14 cellular contexts compared by ENCODE assay signal in genomic region chr3:147394168-147394941, GRCh38. TPM values are rescaled to one million over a fixed set of nuclear protein-coding genes. Genes with fewer than 3 reads are reported as not detected.
A peak's percentile ranks its signal among the peaks of the same experiment; 100 is the strongest.
DNase-seq lines count a peak whose midpoint lies in the region; ATAC-seq and TF ChIP-seq lines count a peak whose summit lies in the region.
"Had no signal": no experiment of that assay in that cellular context is flagged by ENCODE, and none has a peak within 500 bp of the region (broad histone marks: within the 10 kb centered on the region; RNA-seq: fewer than 3 reads in every experiment).

No MANE protein-coding gene starts in this region.

- no peak overlapping the region for H3K23ac ChIP-seq in mesenchymal stem cell (ENCODE audit: low read length in 2 of 2)

- peaks cover 26% of the 10 kb centered on the region for H3K4me1 ChIP-seq in mesenchymal stem cell (ENCODE audit: control insufficient read depth, insufficient read depth, low read depth, low read length)
- no peaks in the 10 kb centered on the region for H3K4me1 ChIP-seq in naive thymus-derived CD4-positive, alpha-beta T cell (ENCODE audit: control insufficient read depth in 2 of 2, insufficient read depth in 2 of 2, low read length in 2 of 2)
- H3K4me1 ChIP-seq in A673 (ENCODE audit: insufficient read depth, low read length, poor library complexity, severe bottlenecking), result peaks cover 3% of the 10 kb centered on the region
- H3K4me1 ChIP-seq: colonic mucosa had no signal

- intact Hi-C loops in naive thymus-derived CD4-positive, alpha-beta T cell (cut with micrococcal nuclease), result no loop called here
- intact Hi-C loops in A673 (cut with micrococcal nuclease; ENCODE audit: unreplicated experiment) (no loop called here), posterior vena cava (cut with DNase I) (no loop called here)

- no peak overlapping the region for H3K14ac ChIP-seq in mesenchymal stem cell (ENCODE audit: low read length in 2 of 2)

- H3K4me3 Mint-ChIP-seq in activated naive CD8-positive, alpha-beta T cell treated with anti-CD3 and anti-CD28 coated beads for 36 hours, result peak overlapping the region; percentile 32
- no peak overlapping the region for H3K4me3 Mint-ChIP-seq in activated naive CD8-positive, alpha-beta T cell treated with anti-CD3 and anti-CD28 coated beads, Interleukin-2, amount 50 U/mL, for 24 hours
- peak overlapping the region in 4 of 10 donors; percentile 9 to 65 (median 36) for H3K4me3 Mint-ChIP-seq in naive thymus-derived CD4-positive, alpha-beta T cell

- H3K27ac Mint-ChIP-seq in activated naive CD8-positive, alpha-beta T cell treated with anti-CD3 and anti-CD28 coated beads for 36 hours, result no peak overlapping the region
- no peak overlapping the region for H3K27ac Mint-ChIP-seq in activated naive CD8-positive, alpha-beta T cell treated with anti-CD3 and anti-CD28 coated beads, Interleukin-2, amount 50 U/mL, for 24 hours
- peak overlapping the region in 1 of 9 donors; percentile 69 for H3K27ac Mint-ChIP-seq in naive thymus-derived CD4-positive, alpha-beta T cell
- H3K27ac Mint-ChIP-seq: CD14-positive monocyte had no signal

- H2AK5ac ChIP-seq in mesenchymal stem cell (ENCODE audit: low read length, severe bottlenecking), result no peak overlapping the region

- H3K27ac ChIP-seq in mesenchymal stem cell (ENCODE audit: low read length, poor library complexity, severe bottlenecking) (peak overlapping the region; percentile 95), temporal lobe (ENCODE audit: low read depth, low read length) (peak overlapping the region; percentile 65), A673 (ENCODE audit: low read depth, low read length, poor library complexity, severe bottlenecking) (no peak overlapping the region)
- no peak overlapping the region for H3K27ac ChIP-seq in naive thymus-derived CD4-positive, alpha-beta T cell (ENCODE audit: low read depth, low read length)
- H3K27ac ChIP-seq: colonic mucosa, tibial nerve had no signal

- peaks cover 94% of the 10 kb centered on the region for H3K27me3 Mint-ChIP-seq in activated naive CD8-positive, alpha-beta T cell treated with anti-CD3 and anti-CD28 coated beads for 36 hours
- peaks cover 81% of the 10 kb centered on the region for H3K27me3 Mint-ChIP-seq in activated naive CD8-positive, alpha-beta T cell treated with anti-CD3 and anti-CD28 coated beads, Interleukin-2, amount 50 U/mL, for 24 hours
- peaks cover 68 to 84% (median 73%) of the 10 kb centered on the region in 5 donors for H3K27me3 Mint-ChIP-seq in naive thymus-derived CD4-positive, alpha-beta T cell

- no peak overlapping the region for H2BK15ac ChIP-seq in mesenchymal stem cell (ENCODE audit: low read depth, poor library complexity, severe bottlenecking)

- CTCF ChIA-PET in naive thymus-derived CD4-positive, alpha-beta T cell (lab: Charles Lee), result no interaction called here
- CTCF ChIA-PET in A673 (lab: Charles Lee), result no interaction called here

- H3K4me1 Mint-ChIP-seq in activated naive CD8-positive, alpha-beta T cell treated with anti-CD3 and anti-CD28 coated beads for 36 hours, result peaks cover 4% of the 10 kb centered on the region
- H3K4me1 Mint-ChIP-seq in activated naive CD8-positive, alpha-beta T cell treated with anti-CD3 and anti-CD28 coated beads, Interleukin-2, amount 50 U/mL, for 24 hours, result peaks cover 2% of the 10 kb centered on the region
- H3K4me1 Mint-ChIP-seq in naive thymus-derived CD4-positive, alpha-beta T cell, result peaks cover 0 to 8% (median 3%) of the 10 kb centered on the region in 7 donors

- no peak overlapping the region for H3K4ac ChIP-seq in mesenchymal stem cell (ENCODE audit: low read depth in 1 of 2, low read length in 2 of 2)

- TF ChIP-seq CTCF in astrocyte of the cerebellum (IDR thresholded peaks at IDR 0.05; ENCODE audit: low read depth, low read length, missing control alignments) (no peak), A673 (conservative IDR thresholded peaks at IDR 0.05; ENCODE audit: low read depth, low read length) (no peak)

- no peak overlapping the region for H3K18ac ChIP-seq in mesenchymal stem cell (ENCODE audit: low read depth in 1 of 2, low read length in 2 of 2)

- no peak for DNase-seq in activated naive CD8-positive, alpha-beta T cell treated with anti-CD3 and anti-CD28 coated beads for 36 hours
- no peak for DNase-seq in activated naive CD8-positive, alpha-beta T cell treated with anti-CD3 and anti-CD28 coated beads, Interleukin-2, amount 50 U/mL, for 24 hours
- DNase-seq in astrocyte of the cerebellum (ENCODE audit: low read depth) (no peak), mesenchymal stem cell (no peak), A673 (ENCODE audit: low spot score) (no peak), posterior vena cava (ENCODE audit: low spot score) (no peak)
- DNase-seq in naive thymus-derived CD4-positive, alpha-beta T cell, result no peak
- DNase-seq: activated T-cell treated with anti-CD3 and anti-CD28 coated beads for 4 hours; colonic mucosa; NCI-H1092; stimulated activated CD4-positive, alpha-beta T cell treated with anti-CD3 and anti-CD28 coated beads, Interleukin-2, amount 100 ng/mL, for 48 hours had no signal

- peak overlapping the region; percentile 84 for H3K4me2 ChIP-seq in mesenchymal stem cell (ENCODE audit: low read length, poor library complexity, severe bottlenecking)

- no TSS peak for BruUV-seq in A673 (replicated peaks; lab: Mats Ljungman, UMichigan)

- H3K9me3 Mint-ChIP-seq in activated naive CD8-positive, alpha-beta T cell treated with anti-CD3 and anti-CD28 coated beads for 36 hours, result peaks cover 9% of the 10 kb centered on the region
- H3K9me3 Mint-ChIP-seq in activated naive CD8-positive, alpha-beta T cell treated with anti-CD3 and anti-CD28 coated beads, Interleukin-2, amount 50 U/mL, for 24 hours, result peaks cover 3% of the 10 kb centered on the region
- peaks cover 0 to 59% (median 15%) of the 10 kb centered on the region in 11 donors for H3K9me3 Mint-ChIP-seq in naive thymus-derived CD4-positive, alpha-beta T cell

- H3K36me3 ChIP-seq in mesenchymal stem cell (ENCODE audit: control insufficient read depth in 1 of 2, insufficient read depth in 2 of 2, low read depth in 1 of 2, low read length in 2 of 2) (peaks cover 0 to 9% of the 10 kb centered on the region in 2 experiments), A673 (ENCODE audit: insufficient read depth, low read length, poor library complexity, severe bottlenecking) (no peaks in the 10 kb centered on the region)
- no peaks in the 10 kb centered on the region for H3K36me3 ChIP-seq in naive thymus-derived CD4-positive, alpha-beta T cell (ENCODE audit: control insufficient read depth in 2 of 3, insufficient read depth in 3 of 3, low read length in 3 of 3)
- H3K36me3 ChIP-seq: colonic mucosa, tibial nerve had no signal

- H3K4me3 ChIP-seq in astrocyte of the cerebellum (ENCODE audit: low read depth, low read length) (peak overlapping the region; percentile 82), mesenchymal stem cell (ENCODE audit: insufficient read depth in 1 of 2, low read depth in 1 of 2, low read length in 2 of 2) (peak overlapping the region; percentile 63 to 70), A673 (ENCODE audit: low read depth, low read length, poor library complexity, severe bottlenecking) (no peak overlapping the region)
- no peak overlapping the region for H3K4me3 ChIP-seq in naive thymus-derived CD4-positive, alpha-beta T cell (ENCODE audit: low read length)
- H3K4me3 ChIP-seq: colonic mucosa had no signal

- H2BK5ac ChIP-seq in mesenchymal stem cell (ENCODE audit: low read depth, low read length, poor library complexity, severe bottlenecking), result peak overlapping the region; percentile 5

- H2BK120ac ChIP-seq in mesenchymal stem cell (ENCODE audit: low read depth, low read length), result no peak overlapping the region

- in situ Hi-C loops in astrocyte of the cerebellum (cut with HindIII; ENCODE audit: low sequenced_read_pairs), result loop anchor here (25.0 kb wide), 1 partner anchor 582 kb away; no protein-coding TSS in a partner anchor

- H3K9ac ChIP-seq in mesenchymal stem cell (ENCODE audit: low read length), result peak overlapping the region; percentile 66

- no peak overlapping the region for H2AFZ ChIP-seq in mesenchymal stem cell (ENCODE audit: low read depth, low read length)

- WGBS in mesenchymal stem cell, result 2% methylated on average over 22 of the region's 29 CpGs

- H3K27me3 ChIP-seq in mesenchymal stem cell (ENCODE audit: control insufficient read depth in 1 of 2, insufficient read depth in 1 of 2, low read length in 2 of 2), result peaks cover 7 to 99% of the 10 kb centered on the region in 2 experiments
- H3K27me3 ChIP-seq in naive thymus-derived CD4-positive, alpha-beta T cell (ENCODE audit: control insufficient read depth in 2 of 2, insufficient read depth in 2 of 2, low read length in 2 of 2), result peaks cover 0 to 18% of the 10 kb centered on the region in 2 donors
- peaks cover 86% of the 10 kb centered on the region for H3K27me3 ChIP-seq in A673 (replicated peaks; ENCODE audit: insufficient read depth, low read depth, low read length, poor library complexity)

- peaks cover 11% of the 10 kb centered on the region for H3K36me3 Mint-ChIP-seq in activated naive CD8-positive, alpha-beta T cell treated with anti-CD3 and anti-CD28 coated beads for 36 hours
- peaks cover 11% of the 10 kb centered on the region for H3K36me3 Mint-ChIP-seq in activated naive CD8-positive, alpha-beta T cell treated with anti-CD3 and anti-CD28 coated beads, Interleukin-2, amount 50 U/mL, for 24 hours (ENCODE audit: low read depth)
- H3K36me3 Mint-ChIP-seq in naive thymus-derived CD4-positive, alpha-beta T cell, result peaks cover 0 to 7% (median 0%) of the 10 kb centered on the region in 5 donors

- no peak overlapping the region for H4K91ac ChIP-seq in mesenchymal stem cell (ENCODE audit: low read length)

- H4K8ac ChIP-seq in mesenchymal stem cell (ENCODE audit: low read length), result no peak overlapping the region

- no peak for ATAC-seq in activated naive CD8-positive, alpha-beta T cell treated with anti-CD3 and anti-CD28 coated beads, Interleukin-2, amount 50 U/mL, for 24 hours
- ATAC-seq in naive thymus-derived CD4-positive, alpha-beta T cell, result no peak

- H2BK12ac ChIP-seq in mesenchymal stem cell (ENCODE audit: low read length in 2 of 2), result no peak overlapping the region

- H3K79me1 ChIP-seq in mesenchymal stem cell (replicated peaks; ENCODE audit: low read length, poor library complexity, severe bottlenecking), result peaks cover 5% of the 10 kb centered on the region

- POLR2A ChIA-PET in naive thymus-derived CD4-positive, alpha-beta T cell (lab: Charles Lee), result no interaction called here
- POLR2A ChIA-PET in A673 (lab: Charles Lee; ENCODE audit: low non-redundant PET), result no interaction called here

- H3K9me3 ChIP-seq in mesenchymal stem cell (ENCODE audit: control insufficient read depth, low read length) (peaks cover 6% of the 10 kb centered on the region), A673 (ENCODE audit: low read depth, low read length, poor library complexity, severe bottlenecking) (no peaks in the 10 kb centered on the region)
- H3K9me3 ChIP-seq in naive thymus-derived CD4-positive, alpha-beta T cell (ENCODE audit: control insufficient read depth in 2 of 3, low read length in 3 of 3), result peaks cover 0 to 14% (median 0%) of the 10 kb centered on the region in 3 experiments
- H3K9me3 ChIP-seq: colonic mucosa had no signal

RNA-seq across cellular contexts. Expression of gene ZIC4, which starts 12.0 kb away (rescaled TPM):
- total RNA-seq in activated naive CD8-positive, alpha-beta T cell treated with anti-CD3 and anti-CD28 coated beads for 36 hours, result not detected
- not detected for polyA plus RNA-seq in mesenchymal stem cell (2013, experiment 1 of 2)
- polyA plus RNA-seq in mesenchymal stem cell (2013, experiment 2 of 2), result not detected
- 1.5 TPM for total RNA-seq in temporal lobe
- total RNA-seq in naive thymus-derived CD4-positive, alpha-beta T cell, result not detected
- polyA plus RNA-seq in naive thymus-derived CD4-positive, alpha-beta T cell, result not detected
- 0.39 and 0.47 TPM in 2 replicates for total RNA-seq in A673 (2021)
- 1 to 10 TPM; 1.8 to 3.0 TPM for total RNA-seq in posterior vena cava
- total RNA-seq: colonic mucosa had no signal
- polyA plus RNA-seq: CD14-positive monocyte had no signal

RNA-seq across cellular contexts. Expression of gene ZIC1, which starts 14.8 kb away (rescaled TPM):
- total RNA-seq in activated naive CD8-positive, alpha-beta T cell treated with anti-CD3 and anti-CD28 coated beads for 36 hours, result not detected
- polyA plus RNA-seq in mesenchymal stem cell (2013, experiment 1 of 2), result 0.17 TPM
- polyA plus RNA-seq in mesenchymal stem cell (2013, experiment 2 of 2), result 0.14 TPM
- 12.3 TPM for total RNA-seq in temporal lobe
- not detected for total RNA-seq in naive thymus-derived CD4-positive, alpha-beta T cell
- not detected for polyA plus RNA-seq in naive thymus-derived CD4-positive, alpha-beta T cell
- 1.4 and 4.2 TPM in 2 replicates for total RNA-seq in A673 (2021)
- 1 to 10 TPM; 7.5 to 8.7 TPM for total RNA-seq in posterior vena cava
- total RNA-seq: tibial nerve had no signal
- polyA plus RNA-seq: CD14-positive monocyte had no signal

Comparison
In these comparisons a context has a peak if more than half of its experiments do, and no peak if none do; other contexts are left out.
1. H3K4me3 ChIP-seq: peak in astrocyte of the cerebellum (single experiment) and mesenchymal stem cell (2 of 2); none in naive thymus-derived CD4-positive, alpha-beta T cell (single experiment) and A673 (single experiment).
2. H3K27ac ChIP-seq: peak in mesenchymal stem cell (single experiment) and temporal lobe (single experiment); none in naive thymus-derived CD4-positive, alpha-beta T cell (single experiment) and A673 (single experiment).